Comparison of ENCODE assay signal across 23 cellular contexts in genomic region chr7:131221061-131221460, GRCh38.
"Had no signal": no experiment of that assay in that cellular context is flagged by ENCODE, and none has a peak within 500 bp of the region (broad histone marks: within the 10 kb centered on the region; RNA-seq: fewer than 3 reads in every experiment).

No MANE protein-coding gene starts in this region.

- H3K9ac ChIP-seq: KMS-11 had no signal

- DNase-seq: Kasumi-1, MM.1S, NCI-H1092 treated with DMSO at 0.1 percent for 48 hours, NCI-H1436, NCI-H187, NCI-H2029, NCI-H2081 treated with DMSO at 0.1 percent for 48 hours, NCI-H2171, NCI-H226, NCI-H446, NCI-H510A, NCI-H524 treated with DMSO at 0.1 percent for 48 hours, NCI-H69, NCI-H774, PC-3, SHP77 had no signal

- H3K27ac ChIP-seq: HL-60, KMS-11, RWPE1 had no signal

- H3K4me2 ChIP-seq: KMS-11 had no signal

- H3K9me3 Mint-ChIP-seq: IgD-negative memory B cell had no signal

- H3K27me3 Mint-ChIP-seq: IgD-negative memory B cell had no signal

- H3K4me3 ChIP-seq: K562 had no signal

- ATAC-seq: K562, Panc1, PC-3, SK-N-SH treated with all-trans-retinoic acid at 6 μM for 48 hours had no signal

- H3K4me3 Mint-ChIP-seq: IgD-negative memory B cell had no signal
